In genomic region chr5:71013575-71013974, GRCh38 we compare ENCODE assay signal across 23 cellular contexts. TPM values are rescaled to one million over a fixed set of nuclear protein-coding genes. Genes with fewer than 3 reads are reported as not detected.
DNase-seq lines count a peak whose midpoint lies in the region; ATAC-seq and TF ChIP-seq lines count a peak whose summit lies in the region.
"Had no signal": no experiment of that assay in that cellular context is flagged by ENCODE, and none has a peak within 500 bp of the region (broad histone marks: within the 10 kb centered on the region; RNA-seq: fewer than 3 reads in every experiment).

No MANE protein-coding gene starts in this region.

- POLR2A ChIA-PET in HCT116 (lab: Charles Lee) = no interaction called here

- H3K9me3 ChIP-seq in BE2C (no peaks in the 10 kb centered on the region), HCT116 (ENCODE audit: control insufficient read depth in 1 of 2, insufficient read depth in 1 of 2, low read depth in 1 of 2, low read length in 2 of 2) (no peaks in the 10 kb centered on the region), heart left ventricle (no peaks in the 10 kb centered on the region)
- H3K9me3 ChIP-seq: BLaER1 treated with 17β-estradiol and CSF1 and Interleukin-3, amounts not matched to agents 10 nM and 100 nM; heart right ventricle; left lung; right atrium auricular region had no signal

- RAD21 ChIA-PET in HCT116 (lab: Charles Lee; ENCODE audit: low non-redundant PET in 1 of 2, low total read pairs in 2 of 2, uncharacterized antibody in 2 of 2, unreplicated experiment in 2 of 2) = no interaction called here

- H3K27ac Mint-ChIP-seq in stimulated activated effector memory CD8-positive, alpha-beta T cell treated with anti-CD3 and anti-CD28 coated beads, Interleukin-12 subunit alpha, Interleukin-12 subunit beta, amount 100 ng/mL, for 72 hours = no peak overlapping the region
- H3K27ac Mint-ChIP-seq: activated naive CD8-positive, alpha-beta T cell; immature natural killer cell; natural killer cell; stimulated activated naive CD8-positive, alpha-beta T cell treated with anti-CD3 and anti-CD28 coated beads, Interleukin-15, Interleukin-2, amounts not matched to agents 100 ng/mL and 50 ng/mL, for 24 hours; T-helper 2 cell treated with Interferon-gamma antibody and Interleukin-4, amounts not matched to agents 5 μg/mL and 100 μg/mL, for 36 hours had no signal

- intact Hi-C loops in HCT116 (cut with micrococcal nuclease) = no loop called here
- intact Hi-C loops in heart left ventricle (cut with DNase I) = no loop called here

- BruUV-seq in HCT116 (replicated peaks; lab: Mats Ljungman, UMichigan) = no TSS peak

- H3K79me2 ChIP-seq in HCT116 (ENCODE audit: insufficient read depth, low read length) = no peaks in the 10 kb centered on the region

- H3K36me3 ChIP-seq in BE2C (no peaks in the 10 kb centered on the region), HCT116 (ENCODE audit: control insufficient read depth in 1 of 2, insufficient read depth in 2 of 2, low read length in 2 of 2) (no peaks in the 10 kb centered on the region), heart left ventricle (peaks cover 0 to 31% (median 0%) of the 10 kb centered on the region in 9 donors)
- H3K36me3 ChIP-seq: cardiac muscle cell, right atrium auricular region had no signal

- TF ChIP-seq RAD21 in HCT116 (IDR thresholded peaks at IDR 0.05; ENCODE audit: low read depth) = peak; percentile 25; the same call in 1 of the 2 replicates

- H3K4me3 ChIP-seq in BE2C (ENCODE audit: low read depth, low read length) (no peak overlapping the region), HCT116 (replicated peaks in 1 of 2; ENCODE audit: low read depth in 1 of 2, low read length in 2 of 2) (no peak overlapping the region), heart left ventricle (no peak overlapping the region)
- H3K4me3 ChIP-seq: BLaER1 treated with 17β-estradiol and CSF1 and Interleukin-3, amounts not matched to agents 10 nM and 100 nM; cardiac muscle cell; heart right ventricle; left lung; right atrium auricular region had no signal

- TF ChIP-seq POLR2A in HCT116 (IDR thresholded peaks at IDR 0.05; ENCODE audit: borderline replicate concordance, extremely low read depth, insufficient read depth, insufficient read length) (no peak), heart left ventricle (IDR thresholded peaks at IDR 0.05) (no peak)

- H3K4me3 Mint-ChIP-seq in stimulated activated effector memory CD8-positive, alpha-beta T cell treated with anti-CD3 and anti-CD28 coated beads, Interleukin-12 subunit alpha, Interleukin-12 subunit beta, amount 100 ng/mL, for 72 hours = no peak overlapping the region
- H3K4me3 Mint-ChIP-seq: activated naive CD8-positive, alpha-beta T cell; immature natural killer cell; natural killer cell; stimulated activated naive CD8-positive, alpha-beta T cell treated with anti-CD3 and anti-CD28 coated beads, Interleukin-15, Interleukin-2, amounts not matched to agents 100 ng/mL and 50 ng/mL, for 24 hours; T-helper 2 cell treated with Interferon-gamma antibody and Interleukin-4, amounts not matched to agents 5 μg/mL and 100 μg/mL, for 36 hours had no signal

- H3K27me3 ChIP-seq in BE2C (no peaks in the 10 kb centered on the region), HCT116 (ENCODE audit: insufficient read depth, low read length) (no peaks in the 10 kb centered on the region), heart left ventricle (no peaks in the 10 kb centered on the region)
- H3K27me3 ChIP-seq: BLaER1 treated with 17β-estradiol and CSF1 and Interleukin-3, amounts not matched to agents 10 nM and 100 nM; cardiac muscle cell; heart right ventricle; left lung; right atrium auricular region had no signal

- 84 to 87% (median 86%) methylated on average over 12 of the region's 12 CpGs for WGBS in heart left ventricle, 4 donors

- no peaks in the 10 kb centered on the region for H3K4me1 Mint-ChIP-seq in stimulated activated effector memory CD8-positive, alpha-beta T cell treated with anti-CD3 and anti-CD28 coated beads, Interleukin-12 subunit alpha, Interleukin-12 subunit beta, amount 100 ng/mL, for 72 hours
- H3K4me1 Mint-ChIP-seq: immature natural killer cell, natural killer cell had no signal

- H4K20me1 ChIP-seq in HCT116 (ENCODE audit: insufficient read depth) = no peaks in the 10 kb centered on the region

- no peak overlapping the region for H2AFZ ChIP-seq in HCT116 (ENCODE audit: low read depth, low read length, poor library complexity, severe bottlenecking)

- no peaks in the 10 kb centered on the region for H3K36me3 Mint-ChIP-seq in stimulated activated effector memory CD8-positive, alpha-beta T cell treated with anti-CD3 and anti-CD28 coated beads, Interleukin-12 subunit alpha, Interleukin-12 subunit beta, amount 100 ng/mL, for 72 hours
- H3K36me3 Mint-ChIP-seq: activated naive CD8-positive, alpha-beta T cell; immature natural killer cell; natural killer cell had no signal

- no peak overlapping the region for H3K27ac ChIP-seq in HCT116 (ENCODE audit: low read depth, low read length)
- H3K27ac ChIP-seq in heart left ventricle = no peak overlapping the region
- H3K27ac ChIP-seq: BLaER1 treated with 17β-estradiol and CSF1 and Interleukin-3, amounts not matched to agents 10 nM and 100 nM; cardiac muscle cell; epithelial cell of prostate; heart right ventricle; left lung; right atrium auricular region; VCaP had no signal

- H3K4me1 ChIP-seq in BE2C = no peaks in the 10 kb centered on the region
- H3K4me1 ChIP-seq in HCT116 (ENCODE audit: control insufficient read depth in 1 of 2, insufficient read depth in 2 of 2, low read length in 2 of 2) = no peaks in the 10 kb centered on the region
- H3K4me1 ChIP-seq in heart left ventricle = peaks cover 0 to 13% (median 0%) of the 10 kb centered on the region in 12 donors
- H3K4me1 ChIP-seq: right atrium auricular region had no signal

- TF ChIP-seq CTCF in BE2C (IDR thresholded peaks at IDR 0.05; ENCODE audit: low read depth, low read length) (0 out of 2 replicates have a peak, but pooled peaks have one; percentile 7), HCT116 (IDR thresholded peaks at IDR 0.05 in 2 of 3, conservative IDR thresholded peaks at IDR 0.05 in 1 of 3; ENCODE audit: borderline replicate concordance in 1 of 3, insufficient read depth in 1 of 3, low read depth in 2 of 3, low read length in 2 of 3) (peak in 1 of 3 experiments; percentile 18; a peak in 1 of 6 replicates), heart left ventricle (IDR thresholded peaks at IDR 0.05) (no peak)

- CTCF ChIA-PET in HCT116 (lab: Charles Lee) = no interaction called here

- ATAC-seq in HCT116 = peak; percentile 58; the same call in 1 of the 2 replicates
- ATAC-seq in heart left ventricle = no peak
- ATAC-seq in GM19455 (IDR thresholded peaks at IDR 0.05; ENCODE audit: unreplicated experiment) = no peak
- ATAC-seq in stimulated activated effector memory CD8-positive, alpha-beta T cell treated with anti-CD3 and anti-CD28 coated beads, Interleukin-12 subunit alpha, Interleukin-12 subunit beta, amount 100 ng/mL, for 72 hours = no peak
- ATAC-seq: heart right ventricle, left lung, natural killer cell had no signal

- DNase-seq in BE2C = no peak
- DNase-seq in HCT116 (ENCODE audit: low read depth, low spot score) = no peak
- peak; percentile 10 for DNase-seq in SK-N-DZ (ENCODE audit: low spot score)
- DNase-seq in iPS-NIHi11 (ENCODE audit: low spot score) = peak; percentile 43
- DNase-seq in heart left ventricle = no peak
- DNase-seq in KG1 (lab: John Stamatoyannopoulos, UW) = no peak
- no peak for DNase-seq in stimulated activated effector memory CD8-positive, alpha-beta T cell treated with anti-CD3 and anti-CD28 coated beads, Interleukin-12 subunit alpha, Interleukin-12 subunit beta, amount 100 ng/mL, for 72 hours (ENCODE audit: low spot score in 2 of 2)
- DNase-seq: heart right ventricle, immature natural killer cell, natural killer cell, NCI-H1105, NCI-H1930, NCI-H2227 treated with DMSO at 0.1 percent for 48 hours had no signal

- H3K9ac ChIP-seq in HCT116 (ENCODE audit: low read length) = no peak overlapping the region

- no peak overlapping the region for H3K4me2 ChIP-seq in HCT116 (ENCODE audit: low read length)

- no peaks in the 10 kb centered on the region for H3K9me3 Mint-ChIP-seq in stimulated activated effector memory CD8-positive, alpha-beta T cell treated with anti-CD3 and anti-CD28 coated beads, Interleukin-12 subunit alpha, Interleukin-12 subunit beta, amount 100 ng/mL, for 72 hours
- H3K9me3 Mint-ChIP-seq: immature natural killer cell; natural killer cell; stimulated activated naive CD8-positive, alpha-beta T cell treated with anti-CD3 and anti-CD28 coated beads, Interleukin-15, Interleukin-2, amounts not matched to agents 100 ng/mL and 50 ng/mL, for 24 hours; T-helper 2 cell treated with Interferon-gamma antibody and Interleukin-4, amounts not matched to agents 5 μg/mL and 100 μg/mL, for 36 hours had no signal

- H3K9me2 ChIP-seq in HCT116 (ENCODE audit: insufficient read depth) = no peaks in the 10 kb centered on the region

TF ChIP-seq in HCT116, 20 proteins besides CTCF, POLR2A, EP300 and RAD21 (continues in another document):
- no peak for TF ChIP-seq MAX (IDR thresholded peaks at IDR 0.05)
- no peak for TF ChIP-seq ZFX (IDR thresholded peaks at IDR 0.05)

RNA-seq across cellular contexts. Expression of gene NAIP, which starts 11.6 kb away (rescaled TPM):
- 10.4 TPM for polyA plus RNA-seq in BE2C (2012; ENCODE audit: insufficient read depth, insufficient read length, low read depth)
- total RNA-seq in HCT116 (2021; ENCODE audit: unreplicated experiment) (7.0 TPM), heart left ventricle (10 to 100 TPM in 2 of 9 donors, 1 to 10 TPM in 7; 4.3 to 60.7 (median 5.0) TPM)
- polyA plus RNA-seq in HCT116 (2012) = 1.8 and 2.5 TPM in 2 replicates
- polyA plus RNA-seq in SK-N-DZ (2014; cell fraction: cytosol; rRNA removed) = 10.8 and 12.5 TPM in 2 replicates
- polyA plus RNA-seq in SK-N-DZ (2014; cell fraction: nucleus; rRNA removed) = 25.9 and 34.3 TPM in 2 replicates
- 1 to 10 TPM; 1.8 to 3.4 TPM for polyA plus RNA-seq in heart left ventricle

RNA-seq across cellular contexts. Expression of gene GTF2H2, which starts 53.9 kb away (rescaled TPM):
- 13.0 TPM for polyA plus RNA-seq in BE2C (2012; ENCODE audit: insufficient read depth, insufficient read length, low read depth)
- total RNA-seq in HCT116 (2021; ENCODE audit: unreplicated experiment) = 37.8 TPM
- 8.3 and 13.8 TPM in 2 replicates for polyA plus RNA-seq in HCT116 (2012)
- polyA plus RNA-seq in SK-N-DZ (2014; cell fraction: cytosol; rRNA removed) = 27.7 and 35.8 TPM in 2 replicates
- 23.9 and 38.7 TPM in 2 replicates for polyA plus RNA-seq in SK-N-DZ (2014; cell fraction: nucleus; rRNA removed)
- total RNA-seq in heart left ventricle = 10 to 100 TPM in 2 of 9 donors, 1 to 10 TPM in 7; 5.5 to 13.4 (median 8.8) TPM
- polyA plus RNA-seq in heart left ventricle = 10 to 100 TPM in 1 of 2 donors, 1 to 10 TPM in 1; 5.0 to 16.1 TPM

Comparison
In these comparisons a context has a peak if more than half of its experiments do, and no peak if none do; other contexts are left out.
1. DNase-seq: peak in SK-N-DZ (single experiment) and iPS-NIHi11 (single experiment); none in BE2C (single experiment), HCT116 (single experiment), heart left ventricle (0 of 5), KG1 (single experiment) and stimulated activated effector memory CD8-positive, alpha-beta T cell treated with anti-CD3 and anti-CD28 coated beads, Interleukin-12 subunit alpha, Interleukin-12 subunit beta, amount 100 ng/mL, for 72 hours (0 of 2).